ENCODE assay signal across 18 cellular contexts in the genomic region with DNA sequence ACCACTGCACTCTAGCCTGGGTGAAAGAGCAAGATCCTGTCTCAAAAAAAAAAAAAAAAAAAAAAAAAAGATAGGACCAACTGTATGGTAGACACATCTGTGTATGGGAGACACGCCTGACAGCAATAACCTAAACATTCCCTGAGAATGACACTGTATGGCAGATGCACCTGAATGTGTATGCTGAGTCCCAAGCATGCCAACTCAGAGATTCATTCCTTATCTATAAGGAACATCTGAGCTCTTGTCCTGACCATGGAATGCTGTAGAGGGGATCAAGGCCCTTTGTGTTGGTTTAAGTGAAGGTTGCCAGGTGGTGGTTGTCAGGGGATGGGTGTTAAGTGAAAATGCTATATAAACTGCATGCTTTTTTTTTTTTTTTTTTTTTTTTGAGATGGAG. TPM values are rescaled to one million over a fixed set of nuclear protein-coding genes. Genes with fewer than 3 reads are reported as not detected.
A peak's percentile ranks its signal among the peaks of the same experiment; 100 is the strongest.
DNase-seq lines count a peak whose midpoint lies in the region; ATAC-seq, FAIRE-seq and TF ChIP-seq lines count a peak whose summit lies in the region.
"Had no signal": no experiment of that assay in that cellular context is flagged by ENCODE, and none has a peak within 500 bp of the region (broad histone marks: within the 10 kb centered on the region; RNA-seq: fewer than 3 reads in every experiment).

No MANE protein-coding gene starts in this region.

- TF ChIP-seq RAD21 in HepG2 (CRISPR knock-in tag; IDR thresholded peaks at IDR 0.05) = no peak

- 100% methylated on average over 1 of the region's 1 CpG for WGBS in HepG2 (ENCODE audit: low lambda C conversion rate)
- WGBS in right lobe of liver (ENCODE audit: insufficient coverage, low coverage, low lambda C conversion rate, missing lambda C conversion rate) = no CpG with 5 or more reads among the region's 1 CpG
- WGBS in smooth muscle cell (ENCODE audit: low lambda C conversion rate) = 93% methylated on average over 1 of the region's 1 CpG

- no peak overlapping the region for H2AFZ ChIP-seq in HepG2 (ENCODE audit: low read length)
- no peak overlapping the region for H2AFZ ChIP-seq in smooth muscle cell (ENCODE audit: low read depth)

- no peak overlapping the region for H3K9ac ChIP-seq in HepG2 (ENCODE audit: insufficient read depth, low read depth, low read length)
- H3K9ac ChIP-seq in smooth muscle cell (ENCODE audit: low read depth) = no peak overlapping the region

- no peak for ATAC-seq in HepG2
- ATAC-seq in right lobe of liver = no peak
- ATAC-seq in foreskin keratinocyte = peak; percentile 38

- TF ChIP-seq EP300 in HepG2 (IDR thresholded peaks at IDR 0.05; ENCODE audit: low read depth in 2 of 2, low read length in 2 of 2) (no peak), HepG2 (CRISPR knock-in tag; IDR thresholded peaks at IDR 0.05; ENCODE audit: borderline replicate concordance) (no peak)

- H3K9me3 ChIP-seq in HepG2 (ENCODE audit: low read length) = no peaks in the 10 kb centered on the region
- peaks cover 0 to 3% (median 0%) of the 10 kb centered on the region in 4 donors for H3K9me3 ChIP-seq in right lobe of liver
- H3K9me3 ChIP-seq in smooth muscle cell (replicated peaks; ENCODE audit: low read depth) = no peaks in the 10 kb centered on the region

- no TSS peak for BruUV-seq in HepG2 (replicated peaks; lab: Mats Ljungman, UMichigan)

- TF ChIP-seq POLR2A in HepG2 (IDR thresholded peaks at IDR 0.05; ENCODE audit: insufficient read depth in 1 of 2, low read depth in 2 of 2, low read length in 2 of 2) = no peak
- TF ChIP-seq POLR2A in right lobe of liver (IDR thresholded peaks at IDR 0.05) = no peak

- H3K27ac ChIP-seq in HepG2 (ENCODE audit: extremely low read length, insufficient read depth, low read length) (no peak overlapping the region), right lobe of liver (no peak overlapping the region), foreskin keratinocyte (no peak overlapping the region), smooth muscle cell (ENCODE audit: low read depth) (peak overlapping the region; percentile 100)

- H3K27me3 ChIP-seq in HepG2 (ENCODE audit: control insufficient read depth in 1 of 2, insufficient read depth in 2 of 2, low read length in 2 of 2) (no peaks in the 10 kb centered on the region), right lobe of liver (no peaks in the 10 kb centered on the region), foreskin keratinocyte (no peaks in the 10 kb centered on the region), smooth muscle cell (ENCODE audit: low read depth) (no peaks in the 10 kb centered on the region)

- H3K79me2 ChIP-seq in HepG2 (ENCODE audit: insufficient read depth, low read length) (no peaks in the 10 kb centered on the region), smooth muscle cell (ENCODE audit: low read depth) (no peaks in the 10 kb centered on the region)

- FAIRE-seq in HepG2 (lab: Jason Lieb, UNC) = no peak
- FAIRE-seq: A204.1, G401.6, GM12891 had no signal

- no peaks in the 10 kb centered on the region for H3K36me3 ChIP-seq in HepG2 (replicated peaks in 1 of 2; ENCODE audit: control insufficient read depth in 1 of 2, insufficient read depth in 2 of 2, low read length in 2 of 2)
- H3K36me3 ChIP-seq in right lobe of liver = no peaks in the 10 kb centered on the region
- no peaks in the 10 kb centered on the region for H3K36me3 ChIP-seq in smooth muscle cell (ENCODE audit: low read depth)

- intact Hi-C loops in HepG2 (cut with micrococcal nuclease; ENCODE audit: unreplicated experiment) (no loop called here), right lobe of liver (cut with DNase I) (no loop called here)

- DNase-seq in HepG2 (ENCODE audit: low spot score) (peak; percentile 25), right lobe of liver (no peak), foreskin keratinocyte (peak in 1 of 2 donors; percentile 65), smooth muscle cell (lab: John Stamatoyannopoulos, UW; ENCODE audit: unreplicated experiment) (no peak), dermis blood vessel endothelial cell (no peak), epidermal melanocyte (ENCODE audit: insufficient read length, low spot score) (no peak), NCI-H1694 (lab: John Stamatoyannopoulos, UW) (no peak)
- DNase-seq: C1 segment of cervical spinal cord; Calu3; CD4-positive, alpha-beta T cell; DMS 273 treated with DMSO at 0.1 percent for 48 hours; DMS79 treated with DMSO at 0.1 percent for 48 hours; EL; GOT3; H9 had no signal

- no peak overlapping the region for H3K4me3 ChIP-seq in HepG2 (replicated peaks in 1 of 3; ENCODE audit: insufficient read depth in 1 of 3, low read depth in 2 of 3, low read length in 3 of 3)
- no peak overlapping the region for H3K4me3 ChIP-seq in right lobe of liver
- no peak overlapping the region for H3K4me3 ChIP-seq in smooth muscle cell

- no peak overlapping the region for H3K4me2 ChIP-seq in HepG2 (ENCODE audit: low read depth, low read length)
- H3K4me2 ChIP-seq in smooth muscle cell = no peak overlapping the region

- no peaks in the 10 kb centered on the region for H3F3A ChIP-seq in smooth muscle cell (ENCODE audit: low read depth)

- in situ Hi-C loops in HepG2 (cut with HindIII; ENCODE audit: extremely low pct_ligation_motif_present, low pct_unique_long_range_greater_than_20kb) = no loop called here

- H3K4me1 ChIP-seq in HepG2 (ENCODE audit: insufficient read depth, low read length) = peaks cover 58% of the 10 kb centered on the region
- no peaks in the 10 kb centered on the region for H3K4me1 ChIP-seq in right lobe of liver
- peaks cover 14% of the 10 kb centered on the region for H3K4me1 ChIP-seq in foreskin keratinocyte
- peaks cover 6% of the 10 kb centered on the region for H3K4me1 ChIP-seq in smooth muscle cell (ENCODE audit: low read depth)

- CTCF ChIA-PET in HepG2 (lab: Yijun Ruan, JAX; ENCODE audit: low intra/inter-chr PET ratio, low total read pairs) = no interaction called here

- no peaks in the 10 kb centered on the region for H4K20me1 ChIP-seq in HepG2 (ENCODE audit: insufficient read depth, low read length)
- H4K20me1 ChIP-seq in smooth muscle cell (ENCODE audit: low read depth) = no peaks in the 10 kb centered on the region

- POLR2A ChIA-PET in HepG2 (lab: Yijun Ruan, JAX) = interaction anchor here (0.6 to 3.1 kb wide), 2 partner anchors 13 to 20 kb away, joined by 4 to 22 read pairs; no protein-coding TSS in a partner anchor

- TF ChIP-seq CTCF in HepG2 (CRISPR knock-in tag; IDR thresholded peaks at IDR 0.05) (no peak), right lobe of liver (IDR thresholded peaks at IDR 0.05) (no peak), foreskin keratinocyte (conservative IDR thresholded peaks at IDR 0.05) (no peak), smooth muscle cell (IDR thresholded peaks at IDR 0.05; ENCODE audit: borderline replicate concordance, insufficient read depth, poor library complexity, severe bottlenecking) (no peak)

RNA-seq across cellular contexts. Expression of a gene that starts 19.2 kb away (rescaled TPM):
- total RNA-seq in HepG2 (2016; rRNA removed; fragmentation: Illumina TruSeq; extraction: Trizol) (5.0 and 6.3 TPM in 2 replicates), right lobe of liver (10 to 100 TPM in 3 of 6 experiments, 1 to 10 TPM in 3; 3.1 to 21.6 (median 12.3) TPM), foreskin keratinocyte (141 and 152 TPM in 2 replicates), smooth muscle cell (166 and 170 TPM in 2 replicates), dermis blood vessel endothelial cell (62.5 and 202 TPM in 2 replicates)
- 2.6 and 3.6 TPM in 2 replicates for total RNA-seq in HepG2 (2016; cell fraction: cytosol; rRNA removed; fragmentation: Illumina TruSeq; extraction: Trizol; ENCODE audit: low read depth)
- 6.6 and 7.4 TPM in 2 replicates for total RNA-seq in HepG2 (2016; cell fraction: insoluble cytoplasmic fraction; rRNA removed; fragmentation: Illumina TruSeq; extraction: Trizol)
- 2.7 and 2.8 TPM in 2 replicates for total RNA-seq in HepG2 (2016; cell fraction: membrane; rRNA removed; fragmentation: Illumina TruSeq; extraction: Trizol)
- total RNA-seq in HepG2 (2016; cell fraction: nucleus; rRNA removed; fragmentation: Illumina TruSeq; extraction: Trizol) = 2.9 TPM in 2 replicates
- polyA plus RNA-seq in HepG2 (2011; rRNA removed) (92.2 and 97.4 TPM in 2 replicates), foreskin keratinocyte (216 and 249 TPM in 2 replicates), smooth muscle cell (201 and 234 TPM in 2 replicates)
- 78.8 and 85.7 TPM in 2 replicates for polyA plus RNA-seq in HepG2 (2011; cell fraction: cytosol; rRNA removed)
- polyA plus RNA-seq in HepG2 (2011; cell fraction: nucleus; rRNA removed) = 48.6 and 48.9 TPM in 2 replicates
- 16.0 and 39.9 TPM in 2 replicates for polyA plus RNA-seq in HepG2 (2012)
- 5.0 and 5.9 TPM in 2 replicates for polyA plus RNA-seq in HepG2 (2016; cell fraction: cytosol; fragmentation: Illumina TruSeq; extraction: Trizol; ENCODE audit: low read depth)
- polyA plus RNA-seq in HepG2 (2016; cell fraction: insoluble cytoplasmic fraction; fragmentation: Illumina TruSeq; extraction: Trizol; ENCODE audit: low read depth) = 10.5 and 10.8 TPM in 2 replicates
- 3.3 TPM in 2 replicates for polyA plus RNA-seq in HepG2 (2016; cell fraction: membrane; fragmentation: Illumina TruSeq; extraction: Trizol; ENCODE audit: low read depth)
- 6.0 and 6.6 TPM in 2 replicates for polyA plus RNA-seq in HepG2 (2016; cell fraction: nucleus; fragmentation: Illumina TruSeq; extraction: Trizol; ENCODE audit: insufficient read depth, low read depth)
- 42.0 and 143 TPM in 2 replicates for polyA minus RNA-seq in HepG2 (2011; rRNA and poly(A)+ RNA removed; ENCODE audit: low replicate concordance)
- polyA minus RNA-seq in HepG2 (2011; cell fraction: cytosol; rRNA and poly(A)+ RNA removed) = 30.7 and 33.1 TPM in 2 replicates
- polyA minus RNA-seq in HepG2 (2011; cell fraction: nucleus; rRNA and poly(A)+ RNA removed) = 12.0 and 17.0 TPM in 2 replicates

RNA-seq across cellular contexts. Expression of a gene that starts 58.4 kb away (rescaled TPM):
- total RNA-seq in HepG2 (2016; rRNA removed; fragmentation: Illumina TruSeq; extraction: Trizol) (27.8 and 34.7 TPM in 2 replicates), right lobe of liver (10 to 100 TPM; 21.2 to 49.8 (median 34.6) TPM), foreskin keratinocyte (72.8 and 73.9 TPM in 2 replicates), smooth muscle cell (109 and 176 TPM in 2 replicates), dermis blood vessel endothelial cell (22.5 and 35.2 TPM in 2 replicates)
- 2.8 and 4.2 TPM in 2 replicates for total RNA-seq in HepG2 (2016; cell fraction: cytosol; rRNA removed; fragmentation: Illumina TruSeq; extraction: Trizol; ENCODE audit: low read depth)
- total RNA-seq in HepG2 (2016; cell fraction: insoluble cytoplasmic fraction; rRNA removed; fragmentation: Illumina TruSeq; extraction: Trizol) = 29.3 and 32.0 TPM in 2 replicates
- total RNA-seq in HepG2 (2016; cell fraction: membrane; rRNA removed; fragmentation: Illumina TruSeq; extraction: Trizol) = 12.6 and 12.7 TPM in 2 replicates
- total RNA-seq in HepG2 (2016; cell fraction: nucleus; rRNA removed; fragmentation: Illumina TruSeq; extraction: Trizol) = 17.7 and 20.5 TPM in 2 replicates
- polyA plus RNA-seq in HepG2 (2011; rRNA removed) (68.4 and 75.0 TPM in 2 replicates), foreskin keratinocyte (38.7 and 44.5 TPM in 2 replicates), smooth muscle cell (89.0 and 89.7 TPM in 2 replicates)
- polyA plus RNA-seq in HepG2 (2011; cell fraction: cytosol; rRNA removed) = 61.6 and 93.2 TPM in 2 replicates
- polyA plus RNA-seq in HepG2 (2011; cell fraction: nucleus; rRNA removed) = 45.3 and 52.4 TPM in 2 replicates
- polyA plus RNA-seq in HepG2 (2012) = 33.3 and 36.8 TPM in 2 replicates
- 5.4 and 5.8 TPM in 2 replicates for polyA plus RNA-seq in HepG2 (2016; cell fraction: cytosol; fragmentation: Illumina TruSeq; extraction: Trizol; ENCODE audit: low read depth)
- polyA plus RNA-seq in HepG2 (2016; cell fraction: insoluble cytoplasmic fraction; fragmentation: Illumina TruSeq; extraction: Trizol; ENCODE audit: low read depth) = 79.6 and 99.5 TPM in 2 replicates
- 15.8 and 16.6 TPM in 2 replicates for polyA plus RNA-seq in HepG2 (2016; cell fraction: membrane; fragmentation: Illumina TruSeq; extraction: Trizol; ENCODE audit: low read depth)
- polyA plus RNA-seq in HepG2 (2016; cell fraction: nucleus; fragmentation: Illumina TruSeq; extraction: Trizol; ENCODE audit: insufficient read depth, low read depth) = 51.2 and 62.0 TPM in 2 replicates
- 301 and 575 TPM in 2 replicates for polyA minus RNA-seq in HepG2 (2011; rRNA and poly(A)+ RNA removed; ENCODE audit: low replicate concordance)
- polyA minus RNA-seq in HepG2 (2011; cell fraction: cytosol; rRNA and poly(A)+ RNA removed) = 97.3 and 111 TPM in 2 replicates
- 22.1 and 23.1 TPM in 2 replicates for polyA minus RNA-seq in HepG2 (2011; cell fraction: nucleus; rRNA and poly(A)+ RNA removed)
